Comparison of ENCODE assay signal across 13 cellular contexts in genomic region chr6:163984446-163984936, GRCh38.
DNase-seq lines count a peak whose midpoint lies in the region; ATAC-seq and TF ChIP-seq lines count a peak whose summit lies in the region.
"Had no signal": no experiment of that assay in that cellular context is flagged by ENCODE, and none has a peak within 500 bp of the region (broad histone marks: within the 10 kb centered on the region; RNA-seq: fewer than 3 reads in every experiment).

No MANE protein-coding gene starts in this region.

- H3K27me3 ChIP-seq in osteoblast (ENCODE audit: insufficient read depth, low read length): no peaks in the 10 kb centered on the region
- no peaks in the 10 kb centered on the region for H3K27me3 ChIP-seq in gastroesophageal sphincter
- H3K27me3 ChIP-seq: ovary had no signal

- H3K9me3 ChIP-seq in osteoblast (ENCODE audit: low read depth, low read length) (no peaks in the 10 kb centered on the region), gastroesophageal sphincter (no peaks in the 10 kb centered on the region)
- H3K9me3 ChIP-seq: ovary, tibial artery had no signal

- no peak overlapping the region for H3K4me2 ChIP-seq in osteoblast (ENCODE audit: insufficient read depth, low read length)

- no peaks in the 10 kb centered on the region for H3K79me2 ChIP-seq in osteoblast (ENCODE audit: insufficient read depth, low read length)

- no peak overlapping the region for H3K4me3 ChIP-seq in GM12865 (ENCODE audit: low read depth, low read length)
- H3K4me3 ChIP-seq in osteoblast (ENCODE audit: insufficient read depth, low read length): no peak overlapping the region
- H3K4me3 ChIP-seq in gastroesophageal sphincter: no peak overlapping the region
- H3K4me3 ChIP-seq: ovary, tibial artery had no signal

- no peak for TF ChIP-seq EP300 in gastroesophageal sphincter (IDR thresholded peaks at IDR 0.05)

- H3K27ac ChIP-seq in osteoblast (ENCODE audit: low read depth, low read length) (no peak overlapping the region), gastroesophageal sphincter (no peak overlapping the region)
- H3K27ac ChIP-seq: ovary, tibial artery had no signal

- DNase-seq in GM12865 (ENCODE audit: low read depth) (peak; percentile 30), NAMALWA (ENCODE audit: low spot score) (peak; percentile 12), iris pigment epithelial cell (ENCODE audit: low read depth) (peak; percentile 2), HUDEP-2 (lab: John Stamatoyannopoulos, UW; ENCODE audit: unreplicated experiment in 76 of 76) (no peak), osteoblast (ENCODE audit: insufficient read length, low spot score, missing footprints) (no peak)
- DNase-seq: activated CD8-positive, alpha-beta memory T cell treated with anti-CD3 and anti-CD28 coated beads, Interleukin-2, amount 50 U/mL, for 48 hours; NCI-H1436; ovary; T1000; tibial artery had no signal

- no peaks in the 10 kb centered on the region for H3K4me1 ChIP-seq in osteoblast (ENCODE audit: insufficient read depth, low read length)
- H3K4me1 ChIP-seq in gastroesophageal sphincter: no peaks in the 10 kb centered on the region
- H3K4me1 ChIP-seq: tibial artery had no signal

- ATAC-seq in GM21737 (IDR thresholded peaks at IDR 0.05; ENCODE audit: unreplicated experiment): peak; percentile 56
- ATAC-seq in GM21381 (IDR thresholded peaks at IDR 0.05; ENCODE audit: unreplicated experiment): no peak
- ATAC-seq in gastroesophageal sphincter: no peak

- H3K36me3 ChIP-seq in osteoblast (ENCODE audit: insufficient read depth, low read length) (no peaks in the 10 kb centered on the region), gastroesophageal sphincter (no peaks in the 10 kb centered on the region)
- H3K36me3 ChIP-seq: ovary, tibial artery had no signal

- no peaks in the 10 kb centered on the region for H4K20me1 ChIP-seq in osteoblast (ENCODE audit: insufficient read depth, low read length)

- no peak overlapping the region for H2AFZ ChIP-seq in osteoblast (ENCODE audit: low read length)

- WGBS in gastroesophageal sphincter (ENCODE audit: low coverage in 1 of 2), 2 donors: 72 to 76% methylated on average over 5 of the region's 5 CpGs

- no peak for TF ChIP-seq POLR2A in gastroesophageal sphincter (IDR thresholded peaks at IDR 0.05)

- TF ChIP-seq CTCF in GM12865 (IDR thresholded peaks at IDR 0.05; ENCODE audit: insufficient read depth, low read depth, low read length, missing control alignments): no peak
- TF ChIP-seq CTCF in osteoblast (IDR thresholded peaks at IDR 0.05; ENCODE audit: extremely low read depth, low read depth, low read length): no peak
- TF ChIP-seq CTCF in gastroesophageal sphincter (IDR thresholded peaks at IDR 0.05): no peak

Comparison
In these comparisons a context has a peak if more than half of its experiments do, and no peak if none do; other contexts are left out.
1. DNase-seq: peak in GM12865 (single experiment), NAMALWA (single experiment) and iris pigment epithelial cell (single experiment); none in HUDEP-2 (0 of 76) and osteoblast (single experiment).